Comparison of ENCODE assay signal across 8 cellular contexts in genomic region chr3:126654571-126655393, GRCh38. TPM values are rescaled to one million over a fixed set of nuclear protein-coding genes. Genes with fewer than 3 reads are reported as not detected.
DNase-seq lines count a peak whose midpoint lies in the region; ATAC-seq and TF ChIP-seq lines count a peak whose summit lies in the region.

TXNRD3 (minus strand) TSS chr3:126655124.

- TF ChIP-seq CTCF in mucosa of descending colon (IDR thresholded peaks at IDR 0.05) = no peak

- H3K4me3 ChIP-seq in H7 (ENCODE audit: insufficient read depth, low read depth, low read length) (peak within 1 kb of the TSS; percentile 63), mucosa of descending colon (peak within 1 kb of the TSS; percentile 67)

- DNase-seq in A172 (ENCODE audit: low spot score) (peak; percentile 53), H7 (peak; percentile 91), NCI-H748 (lab: John Stamatoyannopoulos, UW; ENCODE audit: unreplicated experiment) (peak; percentile 85), activated T-cell treated with anti-CD3 and anti-CD28 coated beads for 48 hours (ENCODE audit: low read depth) (peak; percentile 74), epithelial cell of prostate (ENCODE audit: low read depth, low spot score) (no peak), mucosa of descending colon (peak; percentile 82 to 93 (median 92))
- DNase-seq in stimulated activated CD8-positive, alpha-beta memory T cell treated with anti-CD3 and anti-CD28 coated beads, Interleukin-15, amount 100 ng/mL, for 48 hours (ENCODE audit: low read depth in 2 of 2) = peak; percentile 54 to 61

- H3K27me3 ChIP-seq in H7 (ENCODE audit: control insufficient read depth, insufficient read depth, low read length) = peaks cover 15% of the 10 kb centered on the region

- ATAC-seq in mucosa of descending colon = peak; percentile 98
- no peak for ATAC-seq in GM21786 (IDR thresholded peaks at IDR 0.05; ENCODE audit: unreplicated experiment)

- H3K27ac ChIP-seq in epithelial cell of prostate = peak within 1 kb of the TSS; percentile 44

- H3K36me3 ChIP-seq in H7 (replicated peaks; ENCODE audit: control insufficient read depth, insufficient read depth, low read length) (no peaks in the 10 kb centered on the region), mucosa of descending colon (ENCODE audit: low read depth) (no peaks in the 10 kb centered on the region)

- intact Hi-C loops in mucosa of descending colon (cut with DNase I, micrococcal nuclease) = no loop called here

- no peaks in the 10 kb centered on the region for H3K9me3 ChIP-seq in mucosa of descending colon

- H3K4me1 ChIP-seq in mucosa of descending colon (ENCODE audit: low read depth) = no peaks in the 10 kb centered on the region

RNA-seq across cellular contexts. Expression of gene TXNRD3, which starts in this region (rescaled TPM):
- 16.2 and 22.3 TPM in 2 replicates for total RNA-seq in A172 (2014; rRNA removed; shearing (Covaris generic))
- total RNA-seq in H7 (2014; rRNA removed; shearing (Covaris generic)) = 2.0 and 10.6 TPM in 2 replicates
- total RNA-seq in mucosa of descending colon = 10 to 100 TPM in 1 of 3 donors, 1 to 10 TPM in 2; 4.5 to 11.4 (median 5.4) TPM
